ENCODE assay signal across 23 cellular contexts in genomic region chr15:99185731-99186130, GRCh38.
A peak's percentile ranks its signal among the peaks of the same experiment; 100 is the strongest.
DNase-seq lines count a peak whose midpoint lies in the region; ATAC-seq lines count a peak whose summit lies in the region.
"Had no signal": no experiment of that assay in that cellular context is flagged by ENCODE, and none has a peak within 500 bp of the region (broad histone marks: within the 10 kb centered on the region; RNA-seq: fewer than 3 reads in every experiment).

No MANE protein-coding gene starts in this region.

- no peak for ATAC-seq in stimulated activated memory B cell treated with anti-CD40 and anti-IgM and Interleukin-4, amounts not matched to agents 10 μg/mL and 1 μg/mL and 100 μg/mL, for 72 hours
- ATAC-seq in GM19463 (IDR thresholded peaks at IDR 0.05; ENCODE audit: unreplicated experiment) (no peak), GM21723 (IDR thresholded peaks at IDR 0.05; ENCODE audit: unreplicated experiment) (no peak)
- ATAC-seq: GM23338, Panc1 had no signal

- no peak overlapping the region for H3K4me3 Mint-ChIP-seq in stimulated activated memory B cell treated with anti-CD40 and anti-IgM and Interleukin-4, amounts not matched to agents 10 μg/mL and 1 μg/mL and 100 μg/mL, for 72 hours
- H3K4me3 Mint-ChIP-seq: CD4-positive, CD25-positive, alpha-beta regulatory T cell; GM23338 had no signal

- DNase-seq in astrocyte of the hippocampus (ENCODE audit: low read depth, low spot score), result peak; percentile 54
- DNase-seq in foreskin melanocyte, result peak; percentile 32
- peak; percentile 66 for DNase-seq in pons (ENCODE audit: low spot score)
- no peak for DNase-seq in effector CD8-positive, alpha-beta T cell (lab: John Stamatoyannopoulos, UW)
- DNase-seq: Caco-2; CD4-positive, CD25-positive, alpha-beta regulatory T cell; DMS 273 treated with DMSO at 0.1 percent for 48 hours; DMS79 treated with DMSO at 0.1 percent for 48 hours; KBM-7; MM.1S; NCI-H1092; NCI-H1436; NCI-H1930; NCI-H2227 treated with DMSO at 0.1 percent for 48 hours; NCI-H510A; NCI-H774; NK-92 treated with Interleukin-12 subunit alpha and Interleukin-12 subunit beta, amount 100 ng/mL, for 24 hours; SIG-M5 had no signal

- peaks cover 20% of the 10 kb centered on the region for H3K27me3 Mint-ChIP-seq in stimulated activated memory B cell treated with anti-CD40 and anti-IgM and Interleukin-4, amounts not matched to agents 10 μg/mL and 1 μg/mL and 100 μg/mL, for 72 hours

- no peak overlapping the region for H3K27ac Mint-ChIP-seq in stimulated activated memory B cell treated with anti-CD40 and anti-IgM and Interleukin-4, amounts not matched to agents 10 μg/mL and 1 μg/mL and 100 μg/mL, for 72 hours
- H3K27ac Mint-ChIP-seq: CD4-positive, CD25-positive, alpha-beta regulatory T cell; GM23338 had no signal

- H3K36me3 Mint-ChIP-seq in stimulated activated memory B cell treated with anti-CD40 and anti-IgM and Interleukin-4, amounts not matched to agents 10 μg/mL and 1 μg/mL and 100 μg/mL, for 72 hours, result no peaks in the 10 kb centered on the region
- H3K36me3 Mint-ChIP-seq: CD4-positive, CD25-positive, alpha-beta regulatory T cell had no signal

- no peaks in the 10 kb centered on the region for H3K4me1 Mint-ChIP-seq in stimulated activated memory B cell treated with anti-CD40 and anti-IgM and Interleukin-4, amounts not matched to agents 10 μg/mL and 1 μg/mL and 100 μg/mL, for 72 hours
- H3K4me1 Mint-ChIP-seq: CD4-positive, CD25-positive, alpha-beta regulatory T cell had no signal

- H3K9me3 Mint-ChIP-seq in stimulated activated memory B cell treated with anti-CD40 and anti-IgM and Interleukin-4, amounts not matched to agents 10 μg/mL and 1 μg/mL and 100 μg/mL, for 72 hours, result no peaks in the 10 kb centered on the region
- H3K9me3 Mint-ChIP-seq: CD4-positive, CD25-positive, alpha-beta regulatory T cell; GM23338 had no signal
